In the genomic region with DNA sequence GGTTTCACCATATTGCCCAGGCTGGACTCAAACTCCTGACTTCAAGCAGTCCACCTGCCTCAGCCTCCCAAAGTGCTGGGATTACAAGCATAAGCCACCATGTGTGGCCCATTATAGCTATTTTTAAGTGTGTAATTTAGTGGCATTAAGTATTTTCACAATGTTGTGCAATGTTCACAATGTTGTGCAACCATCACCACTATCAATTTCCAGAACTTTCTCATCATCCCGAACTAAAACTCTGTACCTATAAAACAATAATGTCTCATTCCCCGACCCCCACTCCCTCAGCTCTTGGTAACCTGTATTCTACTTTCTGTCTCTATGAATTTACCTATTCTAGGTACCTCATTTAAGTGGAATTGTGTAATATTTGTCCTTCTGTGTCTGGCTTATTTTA, we compare ENCODE assay signal across 26 cellular contexts. TPM values are rescaled to one million over a fixed set of nuclear protein-coding genes. Genes with fewer than 3 reads are reported as not detected.
"Had no signal": no experiment of that assay in that cellular context is flagged by ENCODE, and none has a peak within 500 bp of the region (broad histone marks: within the 10 kb centered on the region; RNA-seq: fewer than 3 reads in every experiment).

No MANE protein-coding gene starts in this region.

- H3K4me1 ChIP-seq: gastrocnemius medialis, heart right ventricle, left ventricle myocardium inferior, lower lobe of right lung, neural progenitor cell, pancreas, tibial artery, upper lobe of left lung had no signal

- H3K27ac ChIP-seq: coronary artery, gastrocnemius medialis, heart right ventricle, left ventricle myocardium inferior, lower lobe of right lung, neural progenitor cell, pancreas, tibial artery, upper lobe of left lung had no signal

- H3K9me3 ChIP-seq: gastrocnemius medialis, lower lobe of right lung, pancreas, tibial artery, upper lobe of left lung had no signal

- H3K36me3 ChIP-seq: gastrocnemius medialis, left ventricle myocardium inferior, lower lobe of right lung, neural progenitor cell had no signal

- H3K27ac Mint-ChIP-seq: endodermal cell; memory B cell; mesothelial cell of epicardium; natural killer cell; neural progenitor cell; progenitor cell of endocrine pancreas; stimulated activated effector memory CD8-positive, alpha-beta T cell treated with anti-CD3 and anti-CD28 coated beads, Interleukin-12 subunit alpha, Interleukin-12 subunit beta, amount 100 ng/mL, for 72 hours; stimulated activated naive CD8-positive, alpha-beta T cell treated with anti-CD3 and anti-CD28 coated beads, Interleukin-15, Interleukin-2, amounts not matched to agents 100 ng/mL and 50 ng/mL, for 24 hours had no signal

- ATAC-seq: gastrocnemius medialis; heart right ventricle; lower lobe of right lung; natural killer cell; pancreas; right cardiac atrium; stimulated activated effector memory CD8-positive, alpha-beta T cell treated with anti-CD3 and anti-CD28 coated beads, Interleukin-12 subunit alpha, Interleukin-12 subunit beta, amount 100 ng/mL, for 72 hours had no signal

- H3K36me3 Mint-ChIP-seq: natural killer cell; stimulated activated effector memory CD8-positive, alpha-beta T cell treated with anti-CD3 and anti-CD28 coated beads, Interleukin-12 subunit alpha, Interleukin-12 subunit beta, amount 100 ng/mL, for 72 hours had no signal

- H3K27me3 ChIP-seq: gastrocnemius medialis, heart right ventricle, neural progenitor cell, pancreas, tibial artery, upper lobe of left lung had no signal

- H3K4me3 ChIP-seq: coronary artery, gastrocnemius medialis, heart right ventricle, left ventricle myocardium inferior, lower lobe of right lung, neural progenitor cell, pancreas, tibial artery, upper lobe of left lung had no signal

- DNase-seq: effector CD4-positive, alpha-beta T cell; endodermal cell; erythroblast; gastrocnemius medialis; heart right ventricle; hypothalamus; islet precursor cell; left ventricle myocardium inferior; lower lobe of right lung; natural killer cell; occipital lobe; pancreas; right cardiac atrium; stimulated activated CD4-positive, alpha-beta T cell treated with anti-CD3 and anti-CD28 coated beads, Interleukin-4, amount 100 ng/mL, for 1 hour; stimulated activated CD8-positive, alpha-beta memory T cell treated with anti-CD3 and anti-CD28 coated beads, Interleukin-4, amount 100 ng/mL, for 48 hours; tibial artery; upper lobe of left lung had no signal

- H3K27me3 Mint-ChIP-seq: memory B cell; progenitor cell of endocrine pancreas; stimulated activated naive CD8-positive, alpha-beta T cell treated with anti-CD3 and anti-CD28 coated beads, Interleukin-15, Interleukin-2, amounts not matched to agents 100 ng/mL and 50 ng/mL, for 24 hours had no signal

- H3K4me1 Mint-ChIP-seq: endodermal cell; mesothelial cell of epicardium; natural killer cell; neural progenitor cell; stimulated activated effector memory CD8-positive, alpha-beta T cell treated with anti-CD3 and anti-CD28 coated beads, Interleukin-12 subunit alpha, Interleukin-12 subunit beta, amount 100 ng/mL, for 72 hours had no signal

- H3K4me3 Mint-ChIP-seq: endodermal cell; memory B cell; mesothelial cell of epicardium; natural killer cell; neural progenitor cell; stimulated activated effector memory CD8-positive, alpha-beta T cell treated with anti-CD3 and anti-CD28 coated beads, Interleukin-12 subunit alpha, Interleukin-12 subunit beta, amount 100 ng/mL, for 72 hours; stimulated activated naive CD8-positive, alpha-beta T cell treated with anti-CD3 and anti-CD28 coated beads, Interleukin-15, Interleukin-2, amounts not matched to agents 100 ng/mL and 50 ng/mL, for 24 hours had no signal

- H3K9me3 Mint-ChIP-seq: memory B cell; natural killer cell; neural progenitor cell; stimulated activated effector memory CD8-positive, alpha-beta T cell treated with anti-CD3 and anti-CD28 coated beads, Interleukin-12 subunit alpha, Interleukin-12 subunit beta, amount 100 ng/mL, for 72 hours; stimulated activated naive CD8-positive, alpha-beta T cell treated with anti-CD3 and anti-CD28 coated beads, Interleukin-15, Interleukin-2, amounts not matched to agents 100 ng/mL and 50 ng/mL, for 24 hours had no signal

RNA-seq across cellular contexts. Expression of a gene that starts 24.7 kb away (rescaled TPM):
- total RNA-seq: endothelial cell of umbilical vein, natural killer cell, progenitor cell of endocrine pancreas had no signal

RNA-seq across cellular contexts. Expression of a gene that starts 25.7 kb away (rescaled TPM):
- total RNA-seq: dermis microvascular lymphatic vessel endothelial cell, endothelial cell of umbilical vein, natural killer cell, progenitor cell of endocrine pancreas had no signal
